ENCODE assay signal across 38 cellular contexts in the genomic region with DNA sequence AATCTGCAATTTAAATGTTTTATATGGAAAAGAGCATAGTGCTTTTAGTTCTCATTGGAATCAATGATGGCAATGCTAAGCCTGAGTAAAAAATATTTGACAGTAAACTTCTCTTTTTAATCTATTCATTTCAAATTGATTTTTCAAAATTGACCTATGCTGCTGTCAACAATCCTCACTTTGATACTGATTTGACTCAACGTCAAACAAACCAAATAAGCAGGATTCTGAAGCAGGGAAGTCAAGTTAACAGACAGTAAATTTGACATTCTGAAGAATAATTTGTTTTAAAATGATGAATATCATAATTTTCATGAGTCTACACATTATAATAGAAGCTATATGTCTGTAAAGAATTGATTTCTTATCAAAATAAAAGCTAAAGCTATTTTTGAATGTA.
"Had no signal": no experiment of that assay in that cellular context is flagged by ENCODE, and none has a peak within 500 bp of the region (broad histone marks: within the 10 kb centered on the region; RNA-seq: fewer than 3 reads in every experiment).

No MANE protein-coding gene starts in this region.

- H3K4me3 ChIP-seq: adrenal gland, ascending aorta, body of pancreas, breast epithelium, cardiac muscle cell had no signal

- H3K9me3 ChIP-seq: adrenal gland, ascending aorta, body of pancreas, breast epithelium had no signal

- H3K36me3 ChIP-seq: adrenal gland, ascending aorta, brain microvascular endothelial cell, breast epithelium, cardiac muscle cell had no signal

- H3K4me3 Mint-ChIP-seq: activated naive CD4-positive, alpha-beta T cell treated with anti-CD3 and anti-CD28 coated beads for 36 hours; activated naive CD4-positive, alpha-beta T cell treated with anti-CD3 and anti-CD28 coated beads, Interleukin-2, amount 10 ng/mL, durations not matched to agents 7 days and 5 days; activated naive CD4-positive, alpha-beta T cell treated with anti-CD3 and anti-CD28 coated beads, Interleukin-2, amount 50 U/mL, for 24 hours; activated naive CD8-positive, alpha-beta T cell; activated naive CD8-positive, alpha-beta T cell treated with anti-CD3 and anti-CD28 coated beads for 36 hours; activated naive CD8-positive, alpha-beta T cell treated with anti-CD3 and anti-CD28 coated beads, Interleukin-2, amount 10 ng/mL, durations not matched to agents 7 days and 5 days; activated naive CD8-positive, alpha-beta T cell treated with anti-CD3 and anti-CD28 coated beads, Interleukin-2, amount 50 U/mL, for 24 hours; activated T-cell treated with anti-CD3 and anti-CD28 coated beads, Interleukin-2, amount 50 U/mL, for 24 hours; activated T-cell treated with anti-CD3 and anti-CD28 coated beads, Interleukin-2, amount 50 U/mL, for 4 hours; activated T-cell treated with anti-CD3 and anti-CD28 coated beads, Interleukin-2, amount 50 U/mL, for 72 hours; activated T-helper 1 cell treated with anti-CD3 and anti-CD28 coated beads, Interleukin-12 subunit alpha, Interleukin-12 subunit beta, Interleukin-2, Interleukin-4 antibody, amounts not matched to agents 30 ng/mL and 10 ng/mL and 1 ng/mL, durations not matched to agents 14 hours and 24 hours and 36 hours; activated T-helper 17 cell treated with anti-CD3 and anti-CD28 coated beads, Interleukin-2, amount 50 U/mL, for 72 hours; brain; central memory CD8-positive, alpha-beta T cell had no signal

- H3K9me3 Mint-ChIP-seq: activated naive CD4-positive, alpha-beta T cell treated with anti-CD3 and anti-CD28 coated beads for 36 hours; activated naive CD8-positive, alpha-beta T cell treated with anti-CD3 and anti-CD28 coated beads for 36 hours; activated T-cell treated with anti-CD3 and anti-CD28 coated beads, Interleukin-2, amount 50 U/mL, for 24 hours had no signal

- H3K27ac Mint-ChIP-seq: activated naive CD4-positive, alpha-beta T cell treated with anti-CD3 and anti-CD28 coated beads for 36 hours; activated naive CD4-positive, alpha-beta T cell treated with anti-CD3 and anti-CD28 coated beads, Interleukin-2, amount 10 ng/mL, durations not matched to agents 7 days and 5 days; activated naive CD4-positive, alpha-beta T cell treated with anti-CD3 and anti-CD28 coated beads, Interleukin-2, amount 50 U/mL, for 24 hours; activated naive CD4-positive, alpha-beta T cell treated with anti-CD3 and anti-CD28 coated beads, Interleukin-2, amount 50 U/mL, for 72 hours; activated naive CD8-positive, alpha-beta T cell; activated naive CD8-positive, alpha-beta T cell treated with anti-CD3 and anti-CD28 coated beads for 36 hours; activated naive CD8-positive, alpha-beta T cell treated with anti-CD3 and anti-CD28 coated beads, Interleukin-2, amount 10 ng/mL, durations not matched to agents 7 days and 5 days; activated naive CD8-positive, alpha-beta T cell treated with anti-CD3 and anti-CD28 coated beads, Interleukin-2, amount 50 U/mL, for 24 hours; activated T-cell treated with anti-CD3 and anti-CD28 coated beads, Interleukin-2, amount 50 U/mL, for 24 hours; activated T-cell treated with anti-CD3 and anti-CD28 coated beads, Interleukin-2, amount 50 U/mL, for 72 hours; activated T-helper 1 cell treated with anti-CD3 and anti-CD28 coated beads, Interleukin-12 subunit alpha, Interleukin-12 subunit beta, Interleukin-2, Interleukin-4 antibody, amounts not matched to agents 30 ng/mL and 10 ng/mL and 1 ng/mL, durations not matched to agents 14 hours and 24 hours and 36 hours; activated T-helper 17 cell treated with anti-CD3 and anti-CD28 coated beads, Interleukin-2, amount 50 U/mL, for 72 hours; activated T-helper 2 cell treated with anti-CD3 and anti-CD28 coated beads, Interferon-gamma antibody, Interleukin-2, Interleukin-4, amounts not matched to agents 10 μg/mL and 5 μg/mL and 100 μg/mL, durations not matched to agents 14 hours and 24 hours and 36 hours; brain had no signal

- H3K27me3 ChIP-seq: adrenal gland, ascending aorta, body of pancreas, brain microvascular endothelial cell, breast epithelium, cardiac muscle cell had no signal

- H3K4me1 Mint-ChIP-seq: activated naive CD4-positive, alpha-beta T cell treated with anti-CD3 and anti-CD28 coated beads, Interleukin-2, amount 10 ng/mL, durations not matched to agents 7 days and 5 days; activated naive CD4-positive, alpha-beta T cell treated with anti-CD3 and anti-CD28 coated beads, Interleukin-2, amount 50 U/mL, for 24 hours; activated naive CD8-positive, alpha-beta T cell treated with anti-CD3 and anti-CD28 coated beads for 36 hours; activated naive CD8-positive, alpha-beta T cell treated with anti-CD3 and anti-CD28 coated beads, Interleukin-2, amount 10 ng/mL, durations not matched to agents 7 days and 5 days; activated naive CD8-positive, alpha-beta T cell treated with anti-CD3 and anti-CD28 coated beads, Interleukin-2, amount 50 U/mL, for 24 hours; activated T-helper 17 cell treated with anti-CD3 and anti-CD28 coated beads, Interleukin-2, amount 50 U/mL, for 72 hours; brain; central memory CD8-positive, alpha-beta T cell had no signal

- DNase-seq: activated effector memory CD4-positive, alpha-beta T cell treated with anti-CD3 and anti-CD28 coated beads, Interleukin-2, amount 50 U/mL, for 16 hours; activated effector memory CD4-positive, alpha-beta T cell treated with Interleukin-2 at 50 U/mL for 16 hours; activated gamma-delta T cell; activated gamma-delta T cell treated with Interleukin-2 at 50 U/mL for 16 hours; activated naive CD4-positive, alpha-beta T cell; activated naive CD4-positive, alpha-beta T cell treated with anti-CD3 and anti-CD28 coated beads for 36 hours; activated naive CD4-positive, alpha-beta T cell treated with anti-CD3 and anti-CD28 coated beads, Interleukin-2, amount 10 ng/mL, durations not matched to agents 7 days and 5 days; activated naive CD4-positive, alpha-beta T cell treated with anti-CD3 and anti-CD28 coated beads, Interleukin-2, amount 50 U/mL, for 16 hours; activated naive CD4-positive, alpha-beta T cell treated with Interleukin-2 at 50 U/mL for 16 hours; activated naive CD8-positive, alpha-beta T cell treated with anti-CD3 and anti-CD28 coated beads for 36 hours; activated naive CD8-positive, alpha-beta T cell treated with anti-CD3 and anti-CD28 coated beads, Interleukin-2, amount 10 ng/mL, durations not matched to agents 7 days and 5 days; activated naive CD8-positive, alpha-beta T cell treated with anti-CD3 and anti-CD28 coated beads, Interleukin-2, amount 50 U/mL, for 24 hours; activated T-cell treated with anti-CD3 and anti-CD28 coated beads, Interleukin-2, amount 50 U/mL, for 1 hour; activated T-cell treated with anti-CD3 and anti-CD28 coated beads, Interleukin-2, amount 50 U/mL, for 24 hours; activated T-cell treated with anti-CD3 and anti-CD28 coated beads, Interleukin-2, amount 50 U/mL, for 4 hours; activated T-cell treated with anti-CD3 and anti-CD28 coated beads, Interleukin-2, amount 50 U/mL, for 48 hours; activated T-cell treated with anti-CD3 and anti-CD28 coated beads, Interleukin-2, amount 50 U/mL, for 72 hours; adrenal gland; amniotic stem cell; amygdala; anterior cingulate cortex; aorta; body of pancreas; brain microvascular endothelial cell; caudate nucleus; central memory CD4-positive, alpha-beta T cell; cerebellar nuclear complex had no signal

- H3K27me3 Mint-ChIP-seq: activated naive CD4-positive, alpha-beta T cell treated with anti-CD3 and anti-CD28 coated beads, Interleukin-2, amount 10 ng/mL, durations not matched to agents 7 days and 5 days; activated naive CD4-positive, alpha-beta T cell treated with anti-CD3 and anti-CD28 coated beads, Interleukin-2, amount 50 U/mL, for 24 hours; activated naive CD8-positive, alpha-beta T cell; activated naive CD8-positive, alpha-beta T cell treated with anti-CD3 and anti-CD28 coated beads for 36 hours; activated naive CD8-positive, alpha-beta T cell treated with anti-CD3 and anti-CD28 coated beads, Interleukin-2, amount 10 ng/mL, durations not matched to agents 7 days and 5 days; activated naive CD8-positive, alpha-beta T cell treated with anti-CD3 and anti-CD28 coated beads, Interleukin-2, amount 50 U/mL, for 24 hours; activated T-cell treated with anti-CD3 and anti-CD28 coated beads, Interleukin-2, amount 50 U/mL, for 24 hours; activated T-helper 17 cell treated with anti-CD3 and anti-CD28 coated beads, Interleukin-2, amount 50 U/mL, for 72 hours; brain; central memory CD8-positive, alpha-beta T cell had no signal

- H3K36me3 Mint-ChIP-seq: activated naive CD4-positive, alpha-beta T cell treated with anti-CD3 and anti-CD28 coated beads, Interleukin-2, amount 10 ng/mL, durations not matched to agents 7 days and 5 days; activated naive CD4-positive, alpha-beta T cell treated with anti-CD3 and anti-CD28 coated beads, Interleukin-2, amount 50 U/mL, for 24 hours; activated naive CD4-positive, alpha-beta T cell treated with anti-CD3 and anti-CD28 coated beads, Interleukin-2, amount 50 U/mL, for 72 hours; activated naive CD8-positive, alpha-beta T cell; activated naive CD8-positive, alpha-beta T cell treated with anti-CD3 and anti-CD28 coated beads for 36 hours; activated naive CD8-positive, alpha-beta T cell treated with anti-CD3 and anti-CD28 coated beads, Interleukin-2, amount 10 ng/mL, durations not matched to agents 7 days and 5 days; brain had no signal

- H3K27ac ChIP-seq: adrenal gland, ascending aorta, body of pancreas, brain microvascular endothelial cell, breast epithelium, cardiac muscle cell had no signal
